Comparison of ENCODE assay signal across 13 cellular contexts in the genomic region with DNA sequence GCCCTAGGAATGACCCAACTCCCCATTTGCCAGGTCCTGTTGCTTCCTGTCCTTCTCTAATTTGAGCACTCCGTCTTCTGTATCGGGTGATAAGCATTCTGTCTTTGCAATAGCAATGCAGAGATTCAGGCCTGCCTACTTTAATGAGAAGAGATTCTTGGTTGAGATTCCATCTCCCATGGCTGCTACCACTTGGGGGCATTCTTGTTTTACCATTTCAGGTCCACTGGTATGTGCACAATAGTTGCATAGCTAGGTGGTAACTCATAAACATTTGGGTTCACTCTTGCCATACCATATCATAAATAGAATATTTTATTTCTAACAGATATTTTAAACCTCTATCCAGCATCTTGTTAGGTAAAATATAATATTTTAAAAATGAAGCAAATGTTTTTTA. TPM values are rescaled to one million over a fixed set of nuclear protein-coding genes. Genes with fewer than 3 reads are reported as not detected.
DNase-seq lines count a peak whose midpoint lies in the region; ATAC-seq, FAIRE-seq and TF ChIP-seq lines count a peak whose summit lies in the region.
"Had no signal": no experiment of that assay in that cellular context is flagged by ENCODE, and none has a peak within 500 bp of the region (broad histone marks: within the 10 kb centered on the region; RNA-seq: fewer than 3 reads in every experiment).

No MANE protein-coding gene starts in this region.

- H3K9ac ChIP-seq in HepG2 (ENCODE audit: insufficient read depth, low read depth, low read length) (no peak overlapping the region), endodermal cell (ENCODE audit: extremely low read depth, low read length, poor library complexity, severe bottlenecking) (no peak overlapping the region)
- H3K9ac ChIP-seq: KMS-11 had no signal

- H3K4me3 Mint-ChIP-seq in endodermal cell (no peak overlapping the region), type B pancreatic cell (no peak overlapping the region)
- H3K4me3 Mint-ChIP-seq in activated T-helper 1 cell treated with anti-CD3 and anti-CD28 coated beads, Interleukin-12 subunit alpha, Interleukin-12 subunit beta, Interleukin-2, Interleukin-4 antibody, amounts not matched to agents 30 ng/mL and 10 ng/mL and 1 ng/mL, durations not matched to agents 14 hours and 24 hours and 36 hours, result no peak overlapping the region
- H3K4me3 Mint-ChIP-seq: WTC11 had no signal

- H3K36me3 Mint-ChIP-seq in endodermal cell (ENCODE audit: low read depth), result no peaks in the 10 kb centered on the region
- no peaks in the 10 kb centered on the region for H3K36me3 Mint-ChIP-seq in type B pancreatic cell
- no peaks in the 10 kb centered on the region for H3K36me3 Mint-ChIP-seq in activated T-helper 1 cell treated with anti-CD3 and anti-CD28 coated beads, Interleukin-12 subunit alpha, Interleukin-12 subunit beta, Interleukin-2, Interleukin-4 antibody, amounts not matched to agents 30 ng/mL and 10 ng/mL and 1 ng/mL, durations not matched to agents 14 hours and 24 hours and 36 hours (ENCODE audit: low read depth)
- H3K36me3 Mint-ChIP-seq: WTC11 had no signal

- TF ChIP-seq POLR2A in HepG2 (IDR thresholded peaks at IDR 0.05; ENCODE audit: insufficient read depth in 1 of 2, low read depth in 2 of 2, low read length in 2 of 2), result no peak
- TF ChIP-seq POLR2A in right lobe of liver (IDR thresholded peaks at IDR 0.05), result no peak

- H3K9me3 ChIP-seq in HepG2 (ENCODE audit: low read length) (no peaks in the 10 kb centered on the region), right lobe of liver (no peaks in the 10 kb centered on the region), MG63 (no peaks in the 10 kb centered on the region), endodermal cell (ENCODE audit: control insufficient read depth, low read length) (no peaks in the 10 kb centered on the region)
- H3K9me3 ChIP-seq: spleen had no signal

- H3K27me3 ChIP-seq in HepG2 (ENCODE audit: control insufficient read depth in 1 of 2, insufficient read depth in 2 of 2, low read length in 2 of 2) (no peaks in the 10 kb centered on the region), right lobe of liver (no peaks in the 10 kb centered on the region), MG63 (no peaks in the 10 kb centered on the region), endodermal cell (ENCODE audit: control insufficient read depth, insufficient read depth, low read length, poor library complexity, severe bottlenecking) (peaks cover 15% of the 10 kb centered on the region)

- H3K27me3 Mint-ChIP-seq in endodermal cell (ENCODE audit: insufficient read depth) (no peaks in the 10 kb centered on the region), type B pancreatic cell (peaks cover 10% of the 10 kb centered on the region)
- H3K27me3 Mint-ChIP-seq in activated T-helper 1 cell treated with anti-CD3 and anti-CD28 coated beads, Interleukin-12 subunit alpha, Interleukin-12 subunit beta, Interleukin-2, Interleukin-4 antibody, amounts not matched to agents 30 ng/mL and 10 ng/mL and 1 ng/mL, durations not matched to agents 14 hours and 24 hours and 36 hours (ENCODE audit: insufficient read depth), result peaks cover 16% of the 10 kb centered on the region

- H3K27ac ChIP-seq in HepG2 (ENCODE audit: extremely low read length, insufficient read depth, low read length) (no peak overlapping the region), right lobe of liver (no peak overlapping the region), endodermal cell (ENCODE audit: low read depth, low read length) (no peak overlapping the region)
- H3K27ac ChIP-seq: KMS-11, spleen had no signal

- intact Hi-C loops in HepG2 (cut with micrococcal nuclease; ENCODE audit: unreplicated experiment), result no loop called here
- intact Hi-C loops in right lobe of liver (cut with DNase I), result no loop called here
- intact Hi-C loops in activated T-helper 1 cell treated with anti-CD3 and anti-CD28 coated beads, Interleukin-12 subunit alpha, Interleukin-12 subunit beta, Interleukin-2, Interleukin-4 antibody, amounts not matched to agents 30 ng/mL and 10 ng/mL and 1 ng/mL, durations not matched to agents 14 hours and 24 hours and 36 hours (cut with micrococcal nuclease), result loop anchor here (2.0 kb wide), 1 partner anchor 36 kb away; no protein-coding TSS in a partner anchor

- H3K9me3 Mint-ChIP-seq in endodermal cell (no peaks in the 10 kb centered on the region), type B pancreatic cell (no peaks in the 10 kb centered on the region)
- H3K9me3 Mint-ChIP-seq in activated T-helper 1 cell treated with anti-CD3 and anti-CD28 coated beads, Interleukin-12 subunit alpha, Interleukin-12 subunit beta, Interleukin-2, Interleukin-4 antibody, amounts not matched to agents 30 ng/mL and 10 ng/mL and 1 ng/mL, durations not matched to agents 14 hours and 24 hours and 36 hours, result no peaks in the 10 kb centered on the region
- H3K9me3 Mint-ChIP-seq: WTC11 had no signal

- no peak for FAIRE-seq in HepG2 (lab: Jason Lieb, UNC)

- H4K20me1 ChIP-seq in HepG2 (ENCODE audit: insufficient read depth, low read length), result no peaks in the 10 kb centered on the region

- H3K4me2 ChIP-seq in HepG2 (ENCODE audit: low read depth, low read length), result no peak overlapping the region
- H3K4me2 ChIP-seq: KMS-11 had no signal

- in situ Hi-C loops in HepG2 (cut with HindIII; ENCODE audit: extremely low pct_ligation_motif_present, low pct_unique_long_range_greater_than_20kb), result no loop called here

- TF ChIP-seq EP300 in HepG2 (IDR thresholded peaks at IDR 0.05; ENCODE audit: low read depth in 2 of 2, low read length in 2 of 2), result no peak
- no peak for TF ChIP-seq EP300 in HepG2 (CRISPR knock-in tag; IDR thresholded peaks at IDR 0.05; ENCODE audit: borderline replicate concordance)

- H3K4me3 ChIP-seq in HepG2 (replicated peaks in 1 of 3; ENCODE audit: insufficient read depth in 1 of 3, low read depth in 2 of 3, low read length in 3 of 3) (no peak overlapping the region), right lobe of liver (no peak overlapping the region), MG63 (no peak overlapping the region), endodermal cell (ENCODE audit: low read length) (no peak overlapping the region)
- H3K4me3 ChIP-seq: spleen had no signal

- POLR2A ChIA-PET in HepG2 (lab: Yijun Ruan, JAX), result no interaction called here

- H3K27ac Mint-ChIP-seq in endodermal cell, result no peak overlapping the region
- no peak overlapping the region for H3K27ac Mint-ChIP-seq in type B pancreatic cell
- no peak overlapping the region for H3K27ac Mint-ChIP-seq in activated T-helper 1 cell treated with anti-CD3 and anti-CD28 coated beads, Interleukin-12 subunit alpha, Interleukin-12 subunit beta, Interleukin-2, Interleukin-4 antibody, amounts not matched to agents 30 ng/mL and 10 ng/mL and 1 ng/mL, durations not matched to agents 14 hours and 24 hours and 36 hours
- H3K27ac Mint-ChIP-seq: WTC11 had no signal

- H2AFZ ChIP-seq in HepG2 (ENCODE audit: low read length), result no peak overlapping the region

- H3K4me1 Mint-ChIP-seq in endodermal cell (no peaks in the 10 kb centered on the region), type B pancreatic cell (ENCODE audit: unreplicated experiment) (no peaks in the 10 kb centered on the region)
- H3K4me1 Mint-ChIP-seq in activated T-helper 1 cell treated with anti-CD3 and anti-CD28 coated beads, Interleukin-12 subunit alpha, Interleukin-12 subunit beta, Interleukin-2, Interleukin-4 antibody, amounts not matched to agents 30 ng/mL and 10 ng/mL and 1 ng/mL, durations not matched to agents 14 hours and 24 hours and 36 hours (ENCODE audit: low read depth), result no peaks in the 10 kb centered on the region

- no TSS peak for BruUV-seq in HepG2 (replicated peaks; lab: Mats Ljungman, UMichigan)

- 0 out of 2 replicates have a peak, but pooled peaks have one; percentile 19 for TF ChIP-seq CTCF in HepG2 (CRISPR knock-in tag; IDR thresholded peaks at IDR 0.05)
- TF ChIP-seq CTCF in right lobe of liver (IDR thresholded peaks at IDR 0.05), result no peak
- TF ChIP-seq CTCF in endodermal cell (conservative IDR thresholded peaks at IDR 0.05), result peak; percentile 50
- TF ChIP-seq CTCF in type B pancreatic cell (conservative IDR thresholded peaks at IDR 0.05), result peak; percentile 15

- DNase-seq in HepG2 (ENCODE audit: low spot score) (no peak), right lobe of liver (no peak), MG63 (peak; percentile 7), endodermal cell (no peak), type B pancreatic cell (ENCODE audit: extremely low spot score, unreplicated experiment) (no peak)
- no peak for DNase-seq in effector CD4-positive, alpha-beta T cell
- no peak for DNase-seq in activated T-helper 1 cell treated with anti-CD3 and anti-CD28 coated beads, Interleukin-12 subunit alpha, Interleukin-12 subunit beta, Interleukin-2, Interleukin-4 antibody, amounts not matched to agents 30 ng/mL and 10 ng/mL and 1 ng/mL, durations not matched to agents 14 hours and 24 hours and 36 hours (ENCODE audit: low spot score)
- DNase-seq: activated effector memory CD4-positive, alpha-beta T cell treated with anti-CD3 and anti-CD28 coated beads, Interleukin-2, amount 50 U/mL, for 16 hours; spleen had no signal

- no peak for TF ChIP-seq RAD21 in HepG2 (CRISPR knock-in tag; IDR thresholded peaks at IDR 0.05)

- ATAC-seq in HepG2 (no peak), right lobe of liver (no peak), HG03342 (IDR thresholded peaks at IDR 0.05; ENCODE audit: unreplicated experiment) (no peak)
- ATAC-seq: WTC11 had no signal

- H3K4me1 ChIP-seq in HepG2 (ENCODE audit: insufficient read depth, low read length), result no peaks in the 10 kb centered on the region
- H3K4me1 ChIP-seq in right lobe of liver, result no peaks in the 10 kb centered on the region
- H3K4me1 ChIP-seq in endodermal cell (ENCODE audit: control insufficient read depth, insufficient read depth, low read length), result no peaks in the 10 kb centered on the region
- H3K4me1 ChIP-seq: spleen had no signal

- no peaks in the 10 kb centered on the region for H3K79me2 ChIP-seq in HepG2 (ENCODE audit: insufficient read depth, low read length)

- CTCF ChIA-PET in HepG2 (lab: Yijun Ruan, JAX; ENCODE audit: low intra/inter-chr PET ratio, low total read pairs), result no interaction called here

- 22% methylated on average over 2 of the region's 2 CpGs for WGBS in HepG2 (ENCODE audit: low lambda C conversion rate)
- WGBS in right lobe of liver (ENCODE audit: insufficient coverage, low coverage, low lambda C conversion rate, missing lambda C conversion rate), result no CpG with 5 or more reads among the region's 2 CpGs
- WGBS in endodermal cell (ENCODE audit: insufficient coverage in 1 of 2, insufficient read length in 1 of 2), 2 experiments, result 83 to 91% methylated on average over 1 to 2 of the region's 2 CpGs

- H3K36me3 ChIP-seq in HepG2 (replicated peaks in 1 of 2; ENCODE audit: control insufficient read depth in 1 of 2, insufficient read depth in 2 of 2, low read length in 2 of 2) (no peaks in the 10 kb centered on the region), right lobe of liver (no peaks in the 10 kb centered on the region), MG63 (no peaks in the 10 kb centered on the region), endodermal cell (ENCODE audit: control insufficient read depth, insufficient read depth, low read length) (no peaks in the 10 kb centered on the region)
- H3K36me3 ChIP-seq: spleen had no signal

RNA-seq across cellular contexts. Expression of gene CALCB, which starts 34.4 kb away (rescaled TPM):
- total RNA-seq in HepG2 (2016; rRNA removed; fragmentation: Illumina TruSeq; extraction: Trizol), result not detected in 2 replicates
- total RNA-seq in HepG2 (2016; cell fraction: cytosol; rRNA removed; fragmentation: Illumina TruSeq; extraction: Trizol; ENCODE audit: low read depth), result not detected in 2 replicates
- total RNA-seq in HepG2 (2016; cell fraction: insoluble cytoplasmic fraction; rRNA removed; fragmentation: Illumina TruSeq; extraction: Trizol), result not detected in 2 replicates
- not detected in 2 replicates for total RNA-seq in HepG2 (2016; cell fraction: membrane; rRNA removed; fragmentation: Illumina TruSeq; extraction: Trizol)
- not detected in 2 replicates for total RNA-seq in HepG2 (2016; cell fraction: nucleus; rRNA removed; fragmentation: Illumina TruSeq; extraction: Trizol)
- not detected in 2 replicates for polyA plus RNA-seq in HepG2 (2011; rRNA removed)
- not detected in 2 replicates for polyA plus RNA-seq in HepG2 (2011; cell fraction: cytosol; rRNA removed)
- 0.05 and 0.11 TPM in 2 replicates for polyA plus RNA-seq in HepG2 (2011; cell fraction: nucleus; rRNA removed)
- not detected in 2 replicates for polyA plus RNA-seq in HepG2 (2012)
- not detected in 2 replicates for polyA plus RNA-seq in HepG2 (2016; cell fraction: cytosol; fragmentation: Illumina TruSeq; extraction: Trizol; ENCODE audit: low read depth)
- polyA plus RNA-seq in HepG2 (2016; cell fraction: insoluble cytoplasmic fraction; fragmentation: Illumina TruSeq; extraction: Trizol; ENCODE audit: low read depth), result not detected in 2 replicates
- polyA plus RNA-seq in HepG2 (2016; cell fraction: membrane; fragmentation: Illumina TruSeq; extraction: Trizol; ENCODE audit: low read depth), result not detected in 2 replicates
- not detected in 2 replicates for polyA plus RNA-seq in HepG2 (2016; cell fraction: nucleus; fragmentation: Illumina TruSeq; extraction: Trizol; ENCODE audit: insufficient read depth, low read depth)
- polyA minus RNA-seq in HepG2 (2011; rRNA and poly(A)+ RNA removed; ENCODE audit: low replicate concordance), result not detected in 2 replicates
- not detected in 2 replicates for polyA minus RNA-seq in HepG2 (2011; cell fraction: cytosol; rRNA and poly(A)+ RNA removed)
- 0.26 TPM in 1 of 2 replicates, not detected in the other for polyA minus RNA-seq in HepG2 (2011; cell fraction: nucleus; rRNA and poly(A)+ RNA removed)
- total RNA-seq in right lobe of liver, result under 1 TPM in 5 of 6 experiments, not detected in 1; 0.12 to 0.86 (median 0.29) TPM
- total RNA-seq in MG63 (2014; rRNA removed; shearing (Covaris generic); ENCODE audit: low replicate concordance), result not detected in 2 replicates
- total RNA-seq in endodermal cell, result not detected
- polyA plus RNA-seq in endodermal cell (2013, experiment 1 of 2), result 2.1 TPM
- polyA plus RNA-seq in endodermal cell (2013, experiment 2 of 2), result 1.9 TPM
- total RNA-seq in type B pancreatic cell (ENCODE audit: low replicate concordance), result 0.64 TPM in 1 of 2 replicates, not detected in the other
- 0.49 and 0.52 TPM in 2 replicates for total RNA-seq in activated T-helper 1 cell treated with anti-CD3 and anti-CD28 coated beads, Interleukin-12 subunit alpha, Interleukin-12 subunit beta, Interleukin-2, Interleukin-4 antibody, amounts not matched to agents 30 ng/mL and 10 ng/mL and 1 ng/mL, durations not matched to agents 14 hours and 24 hours and 36 hours
- total RNA-seq: dermis microvascular lymphatic vessel endothelial cell had no signal

Comparison
In these comparisons a context has a peak if more than half of its experiments do, and no peak if none do; other contexts are left out.
1. CTCF ChIP-seq: peak in HepG2 (single experiment), endodermal cell (single experiment) and type B pancreatic cell (single experiment); none in right lobe of liver (0 of 4).